ENCODE assay signal across 8 cellular contexts in the genomic region with DNA sequence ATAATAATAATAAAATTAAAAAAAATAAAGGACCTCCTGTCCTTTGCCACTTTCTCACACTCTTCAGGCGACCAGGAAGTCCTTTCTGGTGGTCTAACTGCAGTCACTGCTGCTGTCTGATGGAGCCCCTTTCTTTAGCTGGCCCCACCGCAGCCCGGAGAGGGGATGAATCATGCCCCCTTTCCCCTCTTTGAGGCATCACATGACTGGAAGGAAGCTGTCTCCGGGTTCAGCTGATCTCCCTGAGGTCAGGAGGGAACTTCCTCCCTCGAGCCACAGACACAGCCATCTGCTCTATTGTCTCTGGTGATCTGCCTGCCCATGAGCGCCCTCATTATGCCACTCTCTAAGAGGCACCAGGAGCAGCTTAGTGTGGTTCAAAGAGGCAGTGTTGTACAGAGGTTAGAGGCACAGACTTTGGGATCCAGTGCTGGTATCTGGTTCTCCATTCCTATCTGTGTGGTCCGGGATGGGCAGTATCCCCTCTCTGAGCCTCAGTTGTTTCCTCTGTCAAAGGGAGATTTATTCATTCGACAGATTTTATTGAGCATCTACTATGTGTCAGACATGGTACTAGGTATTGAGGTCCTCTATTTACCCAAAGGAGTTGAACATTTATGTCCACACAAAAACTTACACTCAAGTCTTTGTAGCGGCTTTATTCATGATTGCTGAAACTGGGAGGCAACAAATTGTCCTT. TPM values are rescaled to one million over a fixed set of nuclear protein-coding genes. Genes with fewer than 3 reads are reported as not detected.
DNase-seq lines count a peak whose midpoint lies in the region; ATAC-seq, FAIRE-seq and TF ChIP-seq lines count a peak whose summit lies in the region.

No MANE protein-coding gene starts in this region.

- H3K4ac ChIP-seq in H1 (replicated peaks; ENCODE audit: insufficient read length, low read depth, low read length), result no peak overlapping the region

- H4K20me1 ChIP-seq in SK-N-SH (ENCODE audit: insufficient read depth) (no peaks in the 10 kb centered on the region), H1 (replicated peaks in 1 of 2; ENCODE audit: control insufficient read depth in 1 of 2, insufficient read depth in 2 of 2, low read length in 2 of 2) (no peaks in the 10 kb centered on the region)

- H2BK5ac ChIP-seq in H1 (ENCODE audit: low read depth, low read length), result 0 out of 2 replicates have a peak overlapping the region, but pooled peaks have one; percentile 0

- peak overlapping the region; percentile 5; the same call in 1 of the 2 replicates for H2BK20ac ChIP-seq in H1 (ENCODE audit: low read length)

- no peak for ATAC-seq in SK-N-SH treated with all-trans-retinoic acid at 6 μM for 48 hours
- no peak for ATAC-seq in GM21619 (IDR thresholded peaks at IDR 0.05; ENCODE audit: unreplicated experiment)

- FAIRE-seq in H1 (lab: Jason Lieb, UNC), result no peak

- H2BK12ac ChIP-seq in H1 (ENCODE audit: low read depth, low read length), result peak overlapping the region; percentile 11; the same call in 1 of the 2 replicates

- H2AFZ ChIP-seq in SK-N-SH (ENCODE audit: low read depth) (no peak overlapping the region), H1 (ENCODE audit: low read length) (no peak overlapping the region)

- H3K79me2 ChIP-seq in SK-N-SH (ENCODE audit: insufficient read depth) (no peaks in the 10 kb centered on the region), H1 (ENCODE audit: control insufficient read depth in 1 of 2, insufficient read depth in 2 of 2, low read length in 2 of 2) (no peaks in the 10 kb centered on the region)

- CTCF ChIA-PET in SK-N-SH (lab: Yijun Ruan, JAX), result no interaction called here
- CTCF ChIA-PET in H1 (lab: Charles Lee; ENCODE audit: partially characterized antibody), result interaction anchor here (0.7 kb wide), 2 partner anchors 21 to 653 kb away, joined by 3 read pairs; no protein-coding TSS in a partner anchor

- no peak overlapping the region for H3K23ac ChIP-seq in H1 (ENCODE audit: insufficient read length)

- no peak overlapping the region for H3K4me3 ChIP-seq in SK-N-SH (ENCODE audit: low read depth in 2 of 2, low read length in 1 of 2)
- H3K4me3 ChIP-seq in H1 (ENCODE audit: extremely low read depth in 1 of 4, insufficient read depth in 2 of 4, low read depth in 3 of 4, low read length in 4 of 4), result no peak overlapping the region

- H4K91ac ChIP-seq in H1 (replicated peaks; ENCODE audit: insufficient read length, low read length), result peak overlapping the region; percentile 11

- H3K27me3 ChIP-seq in SK-N-SH (ENCODE audit: insufficient read depth) (peaks cover 37% of the 10 kb centered on the region; the same call in 1 of the 2 replicates), H1 (replicated peaks in 1 of 4; ENCODE audit: control insufficient read depth in 3 of 4, extremely low read depth in 1 of 4, insufficient read depth in 3 of 4, low read length in 3 of 4) (no peaks in the 10 kb centered on the region)

- H3K36me3 ChIP-seq in SK-N-SH (replicated peaks in 1 of 2; ENCODE audit: control insufficient read depth in 1 of 2, insufficient read depth in 2 of 2, low read length in 1 of 2) (no peaks in the 10 kb centered on the region), H1 (ENCODE audit: control insufficient read depth in 2 of 4, insufficient read depth in 4 of 4, low read length in 3 of 4) (no peaks in the 10 kb centered on the region)

- no peak overlapping the region for H4K8ac ChIP-seq in H1 (ENCODE audit: extremely low read depth, insufficient read depth, low read length)

- H3K9ac ChIP-seq in SK-N-SH (no peak overlapping the region), H1 (replicated peaks in 1 of 4; ENCODE audit: extremely low read depth in 1 of 4, low read depth in 3 of 4, low read length in 3 of 4) (no peak overlapping the region; a peak in 1 of 7 replicates)

- TF ChIP-seq CTCF in SK-N-SH (IDR thresholded peaks at IDR 0.05), result no peak
- no peak for TF ChIP-seq CTCF in H1 (IDR thresholded peaks at IDR 0.05; ENCODE audit: control extremely low read depth in 1 of 3, insufficient read depth in 1 of 3, low read depth in 1 of 3, low read length in 3 of 3)

- no peak overlapping the region; the same call in 1 of the 2 replicates for H3K18ac ChIP-seq in H1 (ENCODE audit: extremely low read depth, low read length)

- POLR2A ChIA-PET in SK-N-SH (lab: Yijun Ruan, JAX) (no interaction called here), H1 (lab: Charles Lee; ENCODE audit: partially characterized antibody) (interaction anchor here (0.8 to 1.0 kb wide), 2 partner anchors 15 to 35 kb away, joined by 3 to 4 read pairs; a partner anchor contains a TSS)

- H3K79me1 ChIP-seq in H1 (ENCODE audit: low read depth, low read length), result no peaks in the 10 kb centered on the region

- no peak overlapping the region for H4K5ac ChIP-seq in H1 (ENCODE audit: insufficient read length, low read depth, low read length)

- DNase-seq in SK-N-SH, result no peak
- DNase-seq in KBM-7, result peak; percentile 89
- peak; percentile 81 for DNase-seq in activated CD4-positive, alpha-beta T cell treated with anti-CD3 and anti-CD28 coated beads for 48 hours
- no peak for DNase-seq in H1 (ENCODE audit: low read depth in 1 of 2, low spot score in 2 of 2)
- peak; percentile 36 to 38 for DNase-seq in stimulated activated CD4-positive, alpha-beta T cell treated with anti-CD3 and anti-CD28 coated beads, Interleukin-15, amount 100 ng/mL, for 1 hour (ENCODE audit: low read depth in 1 of 2, low spot score in 1 of 2)
- DNase-seq in NCI-H446 treated with DMSO at 0.1 percent for 48 hours (lab: John Stamatoyannopoulos, UW), result no peak

- H2BK15ac ChIP-seq in H1 (ENCODE audit: low read length), result 0 out of 2 replicates have a peak overlapping the region, but pooled peaks have one; percentile 13

- H3K27ac ChIP-seq in SK-N-SH (ENCODE audit: low read depth in 2 of 2, low read length in 1 of 2), result no peak overlapping the region
- no peak overlapping the region for H3K27ac ChIP-seq in H1 (ENCODE audit: low read depth, low read length)

- in situ Hi-C loops in KBM-7 (cut with MboI; ENCODE audit: low pct_unique_long_range_greater_than_20kb, low sequenced_read_pairs), result no loop called here

- H3K4me1 ChIP-seq in SK-N-SH (ENCODE audit: control insufficient read depth in 1 of 2, insufficient read depth in 2 of 2, low read depth in 1 of 2, low read length in 1 of 2), result peaks cover 0 to 2% of the 10 kb centered on the region in 2 experiments; a peak in 1 of 4 replicates
- peaks cover 0 to 11% (median 3%) of the 10 kb centered on the region in 4 experiments; a peak in 2 of 7 replicates for H3K4me1 ChIP-seq in H1 (replicated peaks in 1 of 4; ENCODE audit: control insufficient read depth in 3 of 4, insufficient read depth in 4 of 4, low read length in 3 of 4)

- no peak for TF ChIP-seq EP300 in SK-N-SH (IDR thresholded peaks at IDR 0.05; ENCODE audit: borderline replicate concordance in 1 of 2, low read depth in 1 of 2, low read length in 1 of 2)
- no peak for TF ChIP-seq EP300 in H1 (IDR thresholded peaks at IDR 0.05; ENCODE audit: borderline replicate concordance in 1 of 2, low read depth in 2 of 2, low read length in 2 of 2)

- H3F3A ChIP-seq in SK-N-SH (replicated peaks; ENCODE audit: insufficient read depth), result no peaks in the 10 kb centered on the region

- H3K9me3 ChIP-seq in SK-N-SH (no peaks in the 10 kb centered on the region), H1 (ENCODE audit: insufficient read depth in 2 of 2, low read depth in 1 of 2, low read length in 1 of 2) (peaks cover 3 to 27% of the 10 kb centered on the region in 2 experiments; a peak in 3 of 4 replicates)

- H3K9me2 ChIP-seq in SK-N-SH, result no peaks in the 10 kb centered on the region

- H2BK120ac ChIP-seq in H1 (replicated peaks; ENCODE audit: low read depth, low read length), result no peak overlapping the region

- no peak for TF ChIP-seq POLR2A in H1 (IDR thresholded peaks at IDR 0.05; ENCODE audit: control extremely low read depth in 1 of 2, low read depth in 2 of 2, low read length in 2 of 2)

- no peak overlapping the region for H3K14ac ChIP-seq in H1 (ENCODE audit: insufficient read length)

- TF ChIP-seq RAD21 in SK-N-SH (IDR thresholded peaks at IDR 0.05; ENCODE audit: low read length), result no peak
- TF ChIP-seq RAD21 in H1 (IDR thresholded peaks at IDR 0.05 in 1 of 2, conservative IDR thresholded peaks at IDR 0.05 in 1 of 2; ENCODE audit: low read depth in 2 of 2, low read length in 2 of 2), result no peak

- no peak overlapping the region for H3K4me2 ChIP-seq in SK-N-SH
- H3K4me2 ChIP-seq in H1 (ENCODE audit: insufficient read depth in 1 of 2, low read depth in 2 of 2, low read length in 2 of 2), result no peak overlapping the region; a peak in 1 of 4 replicates

- WGBS in SK-N-SH (ENCODE audit: low lambda C conversion rate), result 28% methylated on average over 7 of the region's 9 CpGs
- 65% methylated on average over 9 of the region's 9 CpGs; no CpG with 5 or more reads in 1 of the 2 experiments for WGBS in H1 (ENCODE audit: extremely low coverage in 1 of 2, insufficient coverage in 1 of 2, insufficient read length in 1 of 2, insufficient replicate concordance in 2 of 2, low coverage in 1 of 2, low lambda C conversion rate in 2 of 2, missing lambda C conversion rate in 1 of 2), 2 experiments

- no peak overlapping the region for H2AK5ac ChIP-seq in H1 (ENCODE audit: low read depth, low read length)

- H3K56ac ChIP-seq in H1 (replicated peaks; ENCODE audit: insufficient read length, low read depth, low read length), result no peak overlapping the region

- peaks cover 3% of the 10 kb centered on the region; the same call in 1 of the 2 replicates for H3K23me2 ChIP-seq in H1 (ENCODE audit: low read depth, low read length)

RNA-seq across cellular contexts. Expression of a gene that starts 30.0 kb away (rescaled TPM):
- 0.02 TPM in 1 of 2 replicates, not detected in the other for polyA plus RNA-seq in SK-N-SH (2012; rRNA removed)
- polyA plus RNA-seq in SK-N-SH (2012; cell fraction: cytosol; rRNA removed), result not detected in 2 replicates
- polyA plus RNA-seq in SK-N-SH (2012; cell fraction: nucleus; rRNA removed), result not detected in 2 replicates
- total RNA-seq in H1 (2021; fragmentation: NEBNext Ultra II Directional; extraction: Animal tissue kit (Norgen Biotek cat#: 25700)), result 0.21 and 0.22 TPM in 2 replicates
- 0.21 and 0.46 TPM in 2 replicates for polyA plus RNA-seq in H1 (2011; rRNA removed)
- polyA plus RNA-seq in H1 (2011; cell fraction: cytosol; rRNA removed), result 0.31 TPM
- polyA plus RNA-seq in H1 (2011; cell fraction: nucleus; rRNA removed), result 0.61 TPM
- 0.56 to 0.67 TPM (median 0.58 TPM) in 3 of 4 replicates, not detected in the other for polyA plus RNA-seq in H1 (2012, experiment 1 of 2)
- polyA plus RNA-seq in H1 (2012, experiment 2 of 2), result 0.18 TPM
- 3.1 TPM for polyA plus RNA-seq in H1 (2013, experiment 1 of 2)
- 2.7 TPM for polyA plus RNA-seq in H1 (2013, experiment 2 of 2)
- 0.47 and 1.2 TPM in 2 replicates for polyA minus RNA-seq in H1 (2011; rRNA and poly(A)+ RNA removed)
- 1.6 TPM for polyA minus RNA-seq in H1 (2011; cell fraction: cytosol; rRNA and poly(A)+ RNA removed)
- polyA minus RNA-seq in H1 (2011; cell fraction: nucleus; rRNA and poly(A)+ RNA removed), result not detected

RNA-seq across cellular contexts. Expression of a gene that starts 35.3 kb away (rescaled TPM):
- polyA plus RNA-seq in SK-N-SH (2012; rRNA removed), result 0.35 and 0.42 TPM in 2 replicates
- 0.10 and 0.17 TPM in 2 replicates for polyA plus RNA-seq in SK-N-SH (2012; cell fraction: cytosol; rRNA removed)
- polyA plus RNA-seq in SK-N-SH (2012; cell fraction: nucleus; rRNA removed), result 1.2 and 1.4 TPM in 2 replicates
- 20.0 and 22.1 TPM in 2 replicates for total RNA-seq in H1 (2021; fragmentation: NEBNext Ultra II Directional; extraction: Animal tissue kit (Norgen Biotek cat#: 25700))
- polyA plus RNA-seq in H1 (2011; rRNA removed), result 14.5 and 22.8 TPM in 2 replicates
- polyA plus RNA-seq in H1 (2011; cell fraction: cytosol; rRNA removed), result 18.8 TPM
- polyA plus RNA-seq in H1 (2011; cell fraction: nucleus; rRNA removed), result 34.1 TPM
- 12.6 to 18.8 TPM (median 17.6 TPM) in 4 replicates for polyA plus RNA-seq in H1 (2012, experiment 1 of 2)
- polyA plus RNA-seq in H1 (2012, experiment 2 of 2), result 15.0 TPM
- 32.0 TPM for polyA plus RNA-seq in H1 (2013, experiment 1 of 2)
- polyA plus RNA-seq in H1 (2013, experiment 2 of 2), result 29.0 TPM
- 6.1 and 7.2 TPM in 2 replicates for polyA minus RNA-seq in H1 (2011; rRNA and poly(A)+ RNA removed)
- polyA minus RNA-seq in H1 (2011; cell fraction: cytosol; rRNA and poly(A)+ RNA removed), result 9.0 TPM
- 11.2 TPM for polyA minus RNA-seq in H1 (2011; cell fraction: nucleus; rRNA and poly(A)+ RNA removed)

Comparison
In these comparisons a context has a peak if more than half of its experiments do, and no peak if none do; other contexts are left out.
1. DNase-seq: peak in KBM-7 (single experiment), activated CD4-positive, alpha-beta T cell treated with anti-CD3 and anti-CD28 coated beads for 48 hours (single experiment) and stimulated activated CD4-positive, alpha-beta T cell treated with anti-CD3 and anti-CD28 coated beads, Interleukin-15, amount 100 ng/mL, for 1 hour (2 of 2); none in SK-N-SH (single experiment), H1 (0 of 2) and NCI-H446 treated with DMSO at 0.1 percent for 48 hours (single experiment).
2. RNA of a gene that starts 35.3 kb away (polyA plus RNA-seq): 12.6 to 34.1 TPM in H1; 0.10 to 1.4 TPM in SK-N-SH; every median in the first group is over 4 times any median in the second.